Comparison of ENCODE assay signal across 23 cellular contexts in the genomic region with DNA sequence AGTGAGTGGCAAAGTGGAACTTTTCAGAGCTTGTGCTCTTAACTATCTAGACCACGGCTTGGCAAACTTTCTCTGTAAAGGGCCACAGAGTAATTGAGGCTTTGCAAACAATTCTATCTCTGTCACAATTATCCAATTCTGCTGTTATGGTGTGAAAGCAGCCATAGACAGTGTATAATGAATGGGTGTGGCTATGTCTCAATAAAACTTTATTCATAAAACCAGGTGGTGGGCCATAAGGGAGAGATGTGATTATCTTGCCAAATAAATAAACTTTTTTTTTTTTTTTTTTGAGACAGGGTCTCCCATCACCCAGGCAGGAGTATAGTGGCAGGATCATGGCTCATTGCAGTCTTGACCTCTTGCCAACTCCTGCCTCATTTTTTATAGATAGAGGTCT.
"Had no signal": no experiment of that assay in that cellular context is flagged by ENCODE, and none has a peak within 500 bp of the region (broad histone marks: within the 10 kb centered on the region; RNA-seq: fewer than 3 reads in every experiment).

No MANE protein-coding gene starts in this region.

- H3K27me3 ChIP-seq: colonic mucosa, esophagus squamous epithelium, hepatocyte, neutrophil, SJSA1, tibial artery had no signal

- H3K4me3 ChIP-seq: colonic mucosa, esophagus squamous epithelium, hepatocyte, left ventricle myocardium inferior, mucosa of descending colon, SJSA1, tibial artery had no signal

- H3K4me2 ChIP-seq: hepatocyte had no signal

- FAIRE-seq: endothelial cell of umbilical vein, keratinocyte, urothelium cell line had no signal

- H3K79me2 ChIP-seq: hepatocyte had no signal

- H3K4me1 ChIP-seq: colonic mucosa, esophagus squamous epithelium had no signal

- H3K4me3 Mint-ChIP-seq: brain; stimulated activated effector memory CD8-positive, alpha-beta T cell treated with anti-CD3 and anti-CD28 coated beads, Interleukin-12 subunit alpha, Interleukin-12 subunit beta, amount 100 ng/mL, for 72 hours had no signal

- H3K9me3 ChIP-seq: colonic mucosa, esophagus squamous epithelium, mucosa of descending colon, neutrophil, SJSA1, tibial artery had no signal

- H2AFZ ChIP-seq: hepatocyte had no signal

- H3K27me3 Mint-ChIP-seq: brain; naive thymus-derived CD8-positive, alpha-beta T cell had no signal

- H3K9me3 Mint-ChIP-seq: naive thymus-derived CD8-positive, alpha-beta T cell; stimulated activated effector memory CD8-positive, alpha-beta T cell treated with anti-CD3 and anti-CD28 coated beads, Interleukin-12 subunit alpha, Interleukin-12 subunit beta, amount 100 ng/mL, for 72 hours had no signal

- H3K27ac Mint-ChIP-seq: stimulated activated effector memory CD8-positive, alpha-beta T cell treated with anti-CD3 and anti-CD28 coated beads, Interleukin-12 subunit alpha, Interleukin-12 subunit beta, amount 100 ng/mL, for 72 hours had no signal

- ATAC-seq: mucosa of descending colon; naive thymus-derived CD8-positive, alpha-beta T cell; stimulated activated effector memory CD8-positive, alpha-beta T cell treated with anti-CD3 and anti-CD28 coated beads, Interleukin-12 subunit alpha, Interleukin-12 subunit beta, amount 100 ng/mL, for 72 hours had no signal

- H3K27ac ChIP-seq: colonic mucosa, esophagus squamous epithelium, hepatocyte, left ventricle myocardium inferior, SJSA1, tibial artery had no signal

- DNase-seq: activated CD4-positive, CD25-positive, alpha-beta regulatory T cell treated with anti-CD3 and anti-CD28 coated beads, Interleukin-2, amount 50 U/mL, for 72 hours; activated gamma-delta T cell treated with Interleukin-2 at 50 U/mL for 16 hours; central memory CD4-positive, alpha-beta T cell; colonic mucosa; effector CD4-positive, alpha-beta T cell; esophagus squamous epithelium; left ventricle myocardium inferior; mucosa of descending colon; naive thymus-derived CD8-positive, alpha-beta T cell; posterior cingulate gyrus; retina; stimulated activated CD4-positive, alpha-beta T cell treated with anti-CD3 and anti-CD28 coated beads, Interleukin-12 subunit alpha, Interleukin-12 subunit beta, amount 100 ng/mL, for 4 hours; stimulated activated CD4-positive, alpha-beta T cell treated with anti-CD3 and anti-CD28 coated beads, Interleukin-2, amount 100 ng/mL, for 24 hours; SW 1271; tibial artery had no signal

- H3K36me3 ChIP-seq: colonic mucosa had no signal
